1 cellular context compared by ENCODE assay signal in the genomic region with DNA sequence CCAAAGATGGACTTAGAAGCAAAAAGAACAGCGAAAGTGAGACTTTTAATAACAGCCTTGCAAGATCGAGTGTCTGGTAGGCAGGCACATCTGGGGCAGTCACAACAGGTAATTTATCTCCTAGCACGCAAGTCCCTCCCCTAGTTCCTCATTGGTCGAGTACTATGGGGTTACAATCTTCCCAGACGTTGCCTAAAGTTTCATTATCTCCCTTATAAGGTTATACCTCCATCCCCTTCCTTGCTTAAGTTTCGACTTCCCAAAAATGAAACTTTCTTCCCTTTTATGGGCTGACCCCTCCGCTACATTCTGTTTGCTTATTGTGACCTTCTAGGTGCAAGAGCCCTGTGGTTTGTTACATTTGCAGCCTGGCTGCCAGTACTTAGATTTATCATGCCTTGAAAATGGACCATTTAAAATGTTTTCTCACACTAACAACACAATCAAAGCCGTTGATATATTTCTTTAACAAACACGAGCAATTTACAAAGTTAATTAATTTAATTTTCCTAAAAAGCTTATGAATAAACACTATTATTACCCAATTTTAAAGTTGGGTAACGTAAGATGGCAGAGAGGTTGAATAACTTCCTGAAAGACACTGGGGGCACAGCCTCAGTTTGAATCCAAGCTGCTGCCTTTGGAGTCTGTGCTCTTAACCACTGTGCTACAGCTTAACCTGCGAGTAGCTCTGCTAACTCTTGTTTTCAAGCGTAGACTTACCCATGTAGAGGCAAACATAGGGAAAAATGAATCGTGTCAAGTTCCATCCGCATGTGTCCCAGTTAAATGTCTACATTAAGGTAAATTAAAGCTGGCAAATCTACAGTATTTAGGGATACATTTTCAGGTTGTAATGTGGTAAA.
TF ChIP-seq lines count a peak whose summit lies in the region.

No MANE protein-coding gene starts in this region.

TF ChIP-seq in HEK293, 187 proteins besides CTCF, POLR2A, EP300 and RAD21 (continued from another document and continues in another):
- TF ChIP-seq, protein P1, sequence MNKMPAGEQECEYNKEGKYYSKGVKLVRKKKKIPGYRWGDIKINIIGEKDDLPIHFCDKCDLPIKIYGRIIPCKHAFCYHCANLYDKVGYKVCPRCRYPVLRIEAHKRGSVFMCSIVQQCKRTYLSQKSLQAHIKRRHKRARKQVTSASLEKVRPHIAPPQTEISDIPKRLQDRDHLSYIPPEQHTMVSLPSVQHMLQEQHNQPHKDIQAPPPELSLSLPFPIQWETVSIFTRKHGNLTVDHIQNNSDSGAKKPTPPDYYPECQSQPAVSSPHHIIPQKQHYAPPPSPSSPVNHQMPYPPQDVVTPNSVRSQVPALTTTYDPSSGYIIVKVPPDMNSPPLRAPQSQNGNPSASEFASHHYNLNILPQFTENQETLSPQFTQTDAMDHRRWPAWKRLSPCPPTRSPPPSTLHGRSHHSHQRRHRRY (tag by site-specific recombination; IDR thresholded peaks at IDR 0.05): no peak
- TF ChIP-seq GLIS1 (tag by site-specific recombination; IDR thresholded peaks at IDR 0.05): no peak
- TF ChIP-seq ZNF292 (tag by site-specific recombination; IDR thresholded peaks at IDR 0.05; ENCODE audit: borderline replicate concordance, low read depth): no peak
- 0 out of 2 replicates have a peak, but pooled peaks have one; percentile 14 for TF ChIP-seq ZBTB6 (tag by site-specific recombination; IDR thresholded peaks at IDR 0.05)
- TF ChIP-seq ZNF654 (tag by site-specific recombination; IDR thresholded peaks at IDR 0.05; ENCODE audit: low read depth): no peak
- no peak for TF ChIP-seq ZNF23 (tag by site-specific recombination; IDR thresholded peaks at IDR 0.05; ENCODE audit: borderline replicate concordance)
- no peak for TF ChIP-seq ZNF660 (tag by site-specific recombination; IDR thresholded peaks at IDR 0.05)
- TF ChIP-seq ZNF302 (tag by site-specific recombination; IDR thresholded peaks at IDR 0.05; ENCODE audit: low read depth): no peak
- no peak for TF ChIP-seq ZNF677 (tag by site-specific recombination; IDR thresholded peaks at IDR 0.05)
- TF ChIP-seq, protein P2, sequence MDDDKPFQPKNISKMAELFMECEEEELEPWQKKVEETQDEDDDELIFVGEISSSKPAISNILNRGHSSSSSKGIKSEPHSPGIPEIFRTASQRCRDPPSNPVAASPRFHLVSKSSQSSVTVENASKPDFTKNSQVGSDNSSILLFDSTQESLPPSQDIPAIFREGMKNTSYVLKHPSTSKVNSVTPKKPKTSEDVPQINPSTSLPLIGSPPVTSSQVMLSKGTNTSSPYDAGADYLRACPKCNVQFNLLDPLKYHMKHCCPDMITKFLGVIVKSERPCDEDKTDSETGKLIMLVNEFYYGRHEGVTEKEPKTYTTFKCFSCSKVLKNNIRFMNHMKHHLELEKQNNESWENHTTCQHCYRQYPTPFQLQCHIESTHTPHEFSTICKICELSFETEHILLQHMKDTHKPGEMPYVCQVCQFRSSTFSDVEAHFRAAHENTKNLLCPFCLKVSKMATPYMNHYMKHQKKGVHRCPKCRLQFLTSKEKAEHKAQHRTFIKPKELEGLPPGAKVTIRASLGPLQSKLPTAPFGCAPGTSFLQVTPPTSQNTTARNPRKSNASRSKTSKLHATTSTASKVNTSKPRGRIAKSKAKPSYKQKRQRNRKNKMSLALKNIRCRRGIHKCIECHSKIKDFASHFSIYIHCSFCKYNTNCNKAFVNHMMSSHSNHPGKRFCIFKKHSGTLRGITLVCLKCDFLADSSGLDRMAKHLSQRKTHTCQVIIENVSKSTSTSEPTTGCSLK (tag by site-specific recombination; IDR thresholded peaks at IDR 0.05): no peak
- TF ChIP-seq ZNF473 (tag by site-specific recombination; IDR thresholded peaks at IDR 0.05): no peak
- TF ChIP-seq PRDM2 (tag by site-specific recombination; IDR thresholded peaks at IDR 0.05; ENCODE audit: borderline replicate concordance): no peak
- TF ChIP-seq ZBTB1 (tag by site-specific recombination; IDR thresholded peaks at IDR 0.05): no peak
- TF ChIP-seq ZNF670 (tag by site-specific recombination; IDR thresholded peaks at IDR 0.05; ENCODE audit: low read depth): no peak
- peak; percentile 92 for TF ChIP-seq FEZF1 (tag by site-specific recombination; IDR thresholded peaks at IDR 0.05)
- TF ChIP-seq GLI2 (tag by site-specific recombination; IDR thresholded peaks at IDR 0.05; ENCODE audit: borderline replicate concordance, low read depth): no peak
- no peak for TF ChIP-seq ZNF776 (tag by site-specific recombination; IDR thresholded peaks at IDR 0.05; ENCODE audit: borderline replicate concordance)
- TF ChIP-seq, protein P3, sequence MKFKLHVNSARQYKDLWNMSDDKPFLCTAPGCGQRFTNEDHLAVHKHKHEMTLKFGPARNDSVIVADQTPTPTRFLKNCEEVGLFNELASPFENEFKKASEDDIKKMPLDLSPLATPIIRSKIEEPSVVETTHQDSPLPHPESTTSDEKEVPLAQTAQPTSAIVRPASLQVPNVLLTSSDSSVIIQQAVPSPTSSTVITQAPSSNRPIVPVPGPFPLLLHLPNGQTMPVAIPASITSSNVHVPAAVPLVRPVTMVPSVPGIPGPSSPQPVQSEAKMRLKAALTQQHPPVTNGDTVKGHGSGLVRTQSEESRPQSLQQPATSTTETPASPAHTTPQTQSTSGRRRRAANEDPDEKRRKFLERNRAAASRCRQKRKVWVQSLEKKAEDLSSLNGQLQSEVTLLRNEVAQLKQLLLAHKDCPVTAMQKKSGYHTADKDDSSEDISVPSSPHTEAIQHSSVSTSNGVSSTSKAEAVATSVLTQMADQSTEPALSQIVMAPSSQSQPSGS (tag by site-specific recombination; IDR thresholded peaks at IDR 0.05; ENCODE audit: low read depth): no peak
- TF ChIP-seq ZNF18 (tag by site-specific recombination; IDR thresholded peaks at IDR 0.05): no peak
- no peak for TF ChIP-seq KLF16 (tag by site-specific recombination; IDR thresholded peaks at IDR 0.05)
- TF ChIP-seq ZNF837 (tag by site-specific recombination; IDR thresholded peaks at IDR 0.05): no peak
- TF ChIP-seq OVOL3 (tag by site-specific recombination; IDR thresholded peaks at IDR 0.05): peak; percentile 85; the same call in 1 of the 2 replicates
- TF ChIP-seq, protein P4, sequence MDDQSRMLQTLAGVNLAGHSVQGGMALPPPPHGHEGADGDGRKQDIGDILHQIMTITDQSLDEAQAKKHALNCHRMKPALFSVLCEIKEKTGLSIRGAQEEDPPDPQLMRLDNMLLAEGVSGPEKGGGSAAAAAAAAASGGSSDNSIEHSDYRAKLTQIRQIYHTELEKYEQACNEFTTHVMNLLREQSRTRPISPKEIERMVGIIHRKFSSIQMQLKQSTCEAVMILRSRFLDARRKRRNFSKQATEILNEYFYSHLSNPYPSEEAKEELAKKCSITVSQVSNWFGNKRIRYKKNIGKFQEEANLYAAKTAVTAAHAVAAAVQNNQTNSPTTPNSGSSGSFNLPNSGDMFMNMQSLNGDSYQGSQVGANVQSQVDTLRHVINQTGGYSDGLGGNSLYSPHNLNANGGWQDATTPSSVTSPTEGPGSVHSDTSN (CRISPR knock-in tag; IDR thresholded peaks at IDR 0.05): no peak
- peak; percentile 73 for TF ChIP-seq ZSCAN30 (tag by site-specific recombination; IDR thresholded peaks at IDR 0.05)
- 0 out of 2 replicates have a peak, but pooled peaks have one; percentile 47 for TF ChIP-seq BCL11A (tag by site-specific recombination; IDR thresholded peaks at IDR 0.05; ENCODE audit: low read depth)
- TF ChIP-seq ZNF521 (tag by site-specific recombination; IDR thresholded peaks at IDR 0.05): no peak
- peak; percentile 51 for TF ChIP-seq SP2 (tag by site-specific recombination; IDR thresholded peaks at IDR 0.05)
- TF ChIP-seq, protein P5, sequence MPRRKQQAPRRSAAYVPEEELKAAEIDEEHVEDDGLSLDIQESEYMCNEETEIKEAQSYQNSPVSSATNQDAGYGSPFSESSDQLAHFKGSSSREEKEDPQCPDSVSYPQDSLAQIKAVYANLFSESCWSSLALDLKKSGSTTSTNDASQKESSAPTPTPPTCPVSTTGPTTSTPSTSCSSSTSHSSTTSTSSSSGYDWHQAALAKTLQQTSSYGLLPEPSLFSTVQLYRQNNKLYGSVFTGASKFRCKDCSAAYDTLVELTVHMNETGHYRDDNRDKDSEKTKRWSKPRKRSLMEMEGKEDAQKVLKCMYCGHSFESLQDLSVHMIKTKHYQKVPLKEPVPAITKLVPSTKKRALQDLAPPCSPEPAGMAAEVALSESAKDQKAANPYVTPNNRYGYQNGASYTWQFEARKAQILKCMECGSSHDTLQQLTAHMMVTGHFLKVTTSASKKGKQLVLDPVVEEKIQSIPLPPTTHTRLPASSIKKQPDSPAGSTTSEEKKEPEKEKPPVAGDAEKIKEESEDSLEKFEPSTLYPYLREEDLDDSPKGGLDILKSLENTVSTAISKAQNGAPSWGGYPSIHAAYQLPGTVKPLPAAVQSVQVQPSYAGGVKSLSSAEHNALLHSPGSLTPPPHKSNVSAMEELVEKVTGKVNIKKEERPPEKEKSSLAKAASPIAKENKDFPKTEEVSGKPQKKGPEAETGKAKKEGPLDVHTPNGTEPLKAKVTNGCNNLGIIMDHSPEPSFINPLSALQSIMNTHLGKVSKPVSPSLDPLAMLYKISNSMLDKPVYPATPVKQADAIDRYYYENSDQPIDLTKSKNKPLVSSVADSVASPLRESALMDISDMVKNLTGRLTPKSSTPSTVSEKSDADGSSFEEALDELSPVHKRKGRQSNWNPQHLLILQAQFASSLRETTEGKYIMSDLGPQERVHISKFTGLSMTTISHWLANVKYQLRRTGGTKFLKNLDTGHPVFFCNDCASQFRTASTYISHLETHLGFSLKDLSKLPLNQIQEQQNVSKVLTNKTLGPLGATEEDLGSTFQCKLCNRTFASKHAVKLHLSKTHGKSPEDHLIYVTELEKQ (tag by site-specific recombination; IDR thresholded peaks at IDR 0.05; ENCODE audit: borderline replicate concordance): 0 out of 2 replicates have a peak, but pooled peaks have one; percentile 22
